14 cellular contexts compared by ENCODE assay signal in genomic region chr14:21258889-21259787, GRCh38. TPM values are rescaled to one million over a fixed set of nuclear protein-coding genes. Genes with fewer than 3 reads are reported as not detected.
DNase-seq lines count a peak whose midpoint lies in the region; ATAC-seq and TF ChIP-seq lines count a peak whose summit lies in the region.
"Had no signal": no experiment of that assay in that cellular context is flagged by ENCODE, and none has a peak within 500 bp of the region (broad histone marks: within the 10 kb centered on the region; RNA-seq: fewer than 3 reads in every experiment).

No MANE protein-coding gene starts in this region.

- peaks cover 61% of the 10 kb centered on the region for H3K4me1 Mint-ChIP-seq in activated CD4-positive, alpha-beta T cell treated with anti-CD3 and anti-CD28 coated beads, Interleukin-2, amount 10 ng/mL, durations not matched to agents 24 days and 14 days
- H3K4me1 Mint-ChIP-seq in dendritic cell treated with granulocyte-macrophage colony-stimulating factor and Interleukin-4, amounts not matched to agents 40 ng/mL and 50 ng/mL, for 4 days (ENCODE audit: low read depth) = peaks cover 67% of the 10 kb centered on the region

- H3K27ac Mint-ChIP-seq in activated CD4-positive, alpha-beta T cell treated with anti-CD3 and anti-CD28 coated beads, Interleukin-2, amount 10 ng/mL, durations not matched to agents 24 days and 14 days = peak overlapping the region; percentile 79
- H3K27ac Mint-ChIP-seq in dendritic cell treated with granulocyte-macrophage colony-stimulating factor and Interleukin-4, amounts not matched to agents 40 ng/mL and 50 ng/mL, for 4 days = peak overlapping the region; percentile 81

- peaks cover 33% of the 10 kb centered on the region for H3K4me1 ChIP-seq in PC-9 (replicated peaks; ENCODE audit: insufficient read depth)
- H3K4me1 ChIP-seq in psoas muscle = peaks cover 87% of the 10 kb centered on the region
- peaks cover 73 to 100% (median 96%) of the 10 kb centered on the region in 6 donors for H3K4me1 ChIP-seq in spleen

- DNase-seq in activated CD4-positive, alpha-beta T cell treated with anti-CD3 and anti-CD28 coated beads, Interleukin-2, amount 10 ng/mL, durations not matched to agents 24 days and 14 days = no peak
- no peak for DNase-seq in activated CD4-positive, alpha-beta T cell treated with anti-CD3 and anti-CD28 coated beads for 4 hours
- DNase-seq in PC-9 = no peak
- no peak for DNase-seq in psoas muscle
- DNase-seq in spleen = no peak
- no peak for DNase-seq in NCI-H1436 (lab: John Stamatoyannopoulos, UW)
- DNase-seq: activated CD8-positive, alpha-beta memory T cell treated with anti-CD3 and anti-CD28 coated beads, Interleukin-2, amount 50 U/mL, for 4 hours; erythroblast; NCI-H2081 treated with DMSO at 0.1 percent for 48 hours; T-helper 9 cell had no signal

- H3K4me2 ChIP-seq in PC-9 = 0 out of 2 replicates have a peak overlapping the region, but pooled peaks have one; percentile 2

- intact Hi-C loops in activated CD4-positive, alpha-beta T cell treated with anti-CD3 and anti-CD28 coated beads, Interleukin-2, amount 10 ng/mL, durations not matched to agents 24 days and 14 days (cut with micrococcal nuclease) = loop anchor here (2.0 kb wide), 1 partner anchor 18 kb away; no protein-coding TSS in a partner anchor
- intact Hi-C loops in PC-9 (cut with micrococcal nuclease; ENCODE audit: unreplicated experiment) = no loop called here
- intact Hi-C loops in dendritic cell treated with granulocyte-macrophage colony-stimulating factor and Interleukin-4, amounts not matched to agents 40 ng/mL and 50 ng/mL, for 4 days (cut with micrococcal nuclease) = loop anchor here (5.0 kb wide), 1 partner anchor 58 kb away; no protein-coding TSS in a partner anchor
- intact Hi-C loops in psoas muscle (cut with DNase I) = no loop called here
- intact Hi-C loops in spleen (cut with DNase I; ENCODE audit: low total_unique reads) = no loop called here

- H2AFZ ChIP-seq in PC-9 = no peak overlapping the region

- 52 to 62% (median 59%) methylated on average over 5 of the region's 5 CpGs for WGBS in psoas muscle, 3 donors
- 81 to 89% (median 84%) methylated on average over 5 of the region's 5 CpGs for WGBS in spleen, 5 donors

- H4K20me1 ChIP-seq in PC-9 (ENCODE audit: insufficient read depth) = peaks cover 98% of the 10 kb centered on the region

- no peaks in the 10 kb centered on the region for H3K27me3 Mint-ChIP-seq in activated CD4-positive, alpha-beta T cell treated with anti-CD3 and anti-CD28 coated beads, Interleukin-2, amount 10 ng/mL, durations not matched to agents 24 days and 14 days
- no peaks in the 10 kb centered on the region for H3K27me3 Mint-ChIP-seq in dendritic cell treated with granulocyte-macrophage colony-stimulating factor and Interleukin-4, amounts not matched to agents 40 ng/mL and 50 ng/mL, for 4 days

- CTCF ChIA-PET in PC-9 (lab: Charles Lee) = interaction anchor here (0.7 kb wide), 1 partner anchor 13 kb away, joined by 8 read pairs; no protein-coding TSS in a partner anchor

- TF ChIP-seq CTCF in PC-9 (conservative IDR thresholded peaks at IDR 0.05) (no peak), psoas muscle (IDR thresholded peaks at IDR 0.05) (no peak), spleen (IDR thresholded peaks at IDR 0.05 in 8 of 11, conservative IDR thresholded peaks at IDR 0.05 in 3 of 11) (no peak)

- ATAC-seq in psoas muscle = no peak
- no peak for ATAC-seq in GM19455 (IDR thresholded peaks at IDR 0.05; ENCODE audit: unreplicated experiment)
- ATAC-seq: sciatic nerve had no signal

- no peaks in the 10 kb centered on the region for H3K9me2 ChIP-seq in PC-9 (ENCODE audit: insufficient read depth)

- POLR2A ChIA-PET in PC-9 (lab: Charles Lee; ENCODE audit: unreplicated experiment) = no interaction called here

- peaks cover 100% of the 10 kb centered on the region for H3K79me2 ChIP-seq in PC-9 (ENCODE audit: low read depth)

- BruUV-seq in PC-9 (replicated peaks; lab: Mats Ljungman, UMichigan) = no TSS peak

- 0 out of 2 replicates have a peak overlapping the region, but pooled peaks have one; percentile 1 for H3K27ac ChIP-seq in PC-9
- H3K27ac ChIP-seq in psoas muscle = no peak overlapping the region
- H3K27ac ChIP-seq in spleen = peak overlapping the region in 1 of 8 donors; percentile 2
- H3K27ac ChIP-seq: tibial nerve had no signal

- H3K36me3 ChIP-seq in PC-9 (ENCODE audit: low read depth) = peaks cover 77% of the 10 kb centered on the region
- peaks cover 17 to 93% of the 10 kb centered on the region in 2 donors for H3K36me3 ChIP-seq in psoas muscle (ENCODE audit: insufficient read depth in 1 of 2, low read depth in 1 of 2)
- peaks cover 0 to 100% (median 64%) of the 10 kb centered on the region in 6 donors for H3K36me3 ChIP-seq in spleen

- peaks cover 79% of the 10 kb centered on the region for H3K36me3 Mint-ChIP-seq in activated CD4-positive, alpha-beta T cell treated with anti-CD3 and anti-CD28 coated beads, Interleukin-2, amount 10 ng/mL, durations not matched to agents 24 days and 14 days (ENCODE audit: low read depth)
- peaks cover 100% of the 10 kb centered on the region for H3K36me3 Mint-ChIP-seq in dendritic cell treated with granulocyte-macrophage colony-stimulating factor and Interleukin-4, amounts not matched to agents 40 ng/mL and 50 ng/mL, for 4 days (ENCODE audit: low read depth)

- peaks cover 89% of the 10 kb centered on the region for H3F3A ChIP-seq in PC-9 (ENCODE audit: insufficient read depth, low read depth)

- H3K9me3 Mint-ChIP-seq in activated CD4-positive, alpha-beta T cell treated with anti-CD3 and anti-CD28 coated beads, Interleukin-2, amount 10 ng/mL, durations not matched to agents 24 days and 14 days = no peaks in the 10 kb centered on the region
- no peaks in the 10 kb centered on the region for H3K9me3 Mint-ChIP-seq in dendritic cell treated with granulocyte-macrophage colony-stimulating factor and Interleukin-4, amounts not matched to agents 40 ng/mL and 50 ng/mL, for 4 days

- H3K27me3 ChIP-seq in PC-9 (ENCODE audit: insufficient read depth, low read depth) (no peaks in the 10 kb centered on the region), psoas muscle (ENCODE audit: insufficient read depth in 3 of 3, low read length in 2 of 3) (no peaks in the 10 kb centered on the region), spleen (replicated peaks in 1 of 7) (no peaks in the 10 kb centered on the region)
- H3K27me3 ChIP-seq: tibial nerve had no signal

- no peaks in the 10 kb centered on the region for H3K9me3 ChIP-seq in PC-9 (ENCODE audit: insufficient read depth, low read depth)
- H3K9me3 ChIP-seq in psoas muscle = no peaks in the 10 kb centered on the region
- no peaks in the 10 kb centered on the region for H3K9me3 ChIP-seq in spleen
- H3K9me3 ChIP-seq: tibial nerve had no signal

- no peak for TF ChIP-seq POLR2A in spleen (IDR thresholded peaks at IDR 0.05)

- peak overlapping the region; percentile 73 for H3K4me3 Mint-ChIP-seq in activated CD4-positive, alpha-beta T cell treated with anti-CD3 and anti-CD28 coated beads, Interleukin-2, amount 10 ng/mL, durations not matched to agents 24 days and 14 days
- peak overlapping the region; percentile 4 for H3K4me3 Mint-ChIP-seq in dendritic cell treated with granulocyte-macrophage colony-stimulating factor and Interleukin-4, amounts not matched to agents 40 ng/mL and 50 ng/mL, for 4 days

- H3K4me3 ChIP-seq in PC-9 (no peak overlapping the region), psoas muscle (peak overlapping the region; percentile 15), spleen (no peak overlapping the region)
- H3K4me3 ChIP-seq: tibial nerve had no signal

RNA-seq across cellular contexts. Expression of gene HNRNPC, which starts 10.1 kb away (rescaled TPM):
- 1,009 and 1,054 TPM in 2 replicates for total RNA-seq in activated CD4-positive, alpha-beta T cell treated with anti-CD3 and anti-CD28 coated beads, Interleukin-2, amount 10 ng/mL, durations not matched to agents 24 days and 14 days
- total RNA-seq in PC-9 (2021) (486 and 550 TPM in 2 replicates), psoas muscle (100 to 1,000 TPM; 217 to 310 (median 245) TPM), spleen (100 to 1,000 TPM; 374 to 648 (median 506) TPM)
- polyA plus RNA-seq in psoas muscle (100 to 1,000 TPM; 215 to 290 (median 282) TPM), spleen (100 to 1,000 TPM; 497 to 824 (median 677) TPM)

RNA-seq across cellular contexts. Expression of gene RPGRIP1, which starts 20.7 kb away (rescaled TPM):
- not detected in 2 replicates for total RNA-seq in activated CD4-positive, alpha-beta T cell treated with anti-CD3 and anti-CD28 coated beads, Interleukin-2, amount 10 ng/mL, durations not matched to agents 24 days and 14 days
- total RNA-seq in PC-9 (2021) (0.75 and 2.1 TPM in 2 replicates), psoas muscle (not detected), spleen (1 to 10 TPM in 3 of 7 donors, under 1 TPM in 4; 0.33 to 4.0 (median 0.87) TPM)
- polyA plus RNA-seq in psoas muscle (under 1 TPM in 2 of 3 donors, not detected in 1; 0.04 to 0.15 TPM), spleen (1 to 10 TPM in 1 of 3 donors, under 1 TPM in 2; 0.46 to 1.3 (median 0.61) TPM)

Comparison
In these comparisons a context has a peak if more than half of its experiments do, and no peak if none do; other contexts are left out.
1. intact Hi-C loops: an anchor here in activated CD4-positive, alpha-beta T cell treated with anti-CD3 and anti-CD28 coated beads, Interleukin-2, amount 10 ng/mL, durations not matched to agents 24 days and 14 days (2.0 kb wide) and dendritic cell treated with granulocyte-macrophage colony-stimulating factor and Interleukin-4, amounts not matched to agents 40 ng/mL and 50 ng/mL, for 4 days (5.0 kb wide); none called in PC-9, psoas muscle and spleen.